In the genomic region with DNA sequence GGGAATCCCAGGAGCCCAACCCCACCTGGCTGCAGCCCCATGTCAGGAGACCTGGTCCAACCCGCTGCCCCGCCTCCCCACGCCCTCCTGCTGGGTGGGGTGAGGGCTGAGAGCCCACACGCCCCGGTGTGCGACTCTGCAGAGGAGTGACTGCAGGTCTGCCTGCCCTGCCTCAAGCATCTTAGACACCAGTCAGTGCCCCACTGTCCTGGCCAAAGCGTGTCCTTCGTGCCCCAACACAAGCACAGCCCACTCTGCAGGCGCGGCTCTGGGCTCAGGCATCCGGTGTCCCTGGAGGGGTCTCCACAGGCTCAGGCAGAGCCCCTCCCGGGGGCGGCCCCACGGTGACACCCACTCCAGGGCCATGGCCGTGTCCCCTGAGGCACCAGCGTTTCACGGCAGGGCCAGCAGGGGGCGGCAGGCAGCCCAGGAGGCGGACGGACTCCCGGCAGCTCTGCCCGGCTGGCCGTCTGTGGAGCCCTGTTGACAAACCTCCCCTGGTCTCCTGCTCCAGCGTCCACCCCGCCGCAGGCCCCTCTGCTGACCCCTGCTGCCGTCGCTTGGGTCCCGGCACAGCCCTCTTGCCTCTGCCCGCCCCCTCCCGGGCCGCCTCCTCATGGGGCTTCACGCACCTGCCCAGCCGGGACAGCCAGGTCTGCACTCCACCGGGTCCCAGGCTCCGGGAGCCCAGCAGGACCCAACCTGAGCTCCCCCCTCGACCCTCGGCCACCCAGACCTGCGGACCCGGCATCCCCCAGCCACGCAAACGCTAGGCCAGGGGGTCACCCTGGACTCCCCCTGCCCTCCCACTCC, we compare ENCODE assay signal across 1 cellular context.
TF ChIP-seq lines count a peak whose summit lies in the region.

No MANE protein-coding gene starts in this region.

TF ChIP-seq in HepG2, 621 proteins besides CTCF, POLR2A, EP300 and RAD21 (continues in another document):
- TF ChIP-seq ZNF777 (CRISPR knock-in tag; IDR thresholded peaks at IDR 0.05) (peak; percentile 91), GATAD1 (CRISPR knock-in tag; IDR thresholded peaks at IDR 0.05) (peak; percentile 51; the same call in 1 of the 2 replicates), SRSF1 (optimal IDR thresholded peaks at IDR 0.05; ENCODE audit: low read depth, low read length) (peak; percentile 50), ZNF775 (CRISPR knock-in tag; IDR thresholded peaks at IDR 0.05; ENCODE audit: borderline replicate concordance) (no peak), ZHX1 (CRISPR knock-in tag; IDR thresholded peaks at IDR 0.05; ENCODE audit: low read depth) (no peak), ZNF337 (CRISPR knock-in tag; IDR thresholded peaks at IDR 0.05; ENCODE audit: borderline replicate concordance, low read depth) (no peak), NFE2L1 (CRISPR knock-in tag; IDR thresholded peaks at IDR 0.05; ENCODE audit: borderline replicate concordance) (no peak), RBFOX2 (IDR thresholded peaks at IDR 0.05; ENCODE audit: low read depth, low read length) (0 out of 2 replicates have a peak, but pooled peaks have one; percentile 24), ZNF781 (CRISPR knock-in tag; IDR thresholded peaks at IDR 0.05; ENCODE audit: borderline replicate concordance, not compliant biosample characterization) (peak; percentile 25), HBP1 (CRISPR knock-in tag; IDR thresholded peaks at IDR 0.05; ENCODE audit: low read depth) (0 out of 2 replicates have a peak, but pooled peaks have one; percentile 20), ZBED4 (CRISPR knock-in tag; IDR thresholded peaks at IDR 0.05; ENCODE audit: borderline replicate concordance) (no peak), ZNF841 (CRISPR knock-in tag; IDR thresholded peaks at IDR 0.05; ENCODE audit: borderline replicate concordance) (no peak), ATF3 (CRISPR knock-in tag; IDR thresholded peaks at IDR 0.05) (no peak), ZMYM3 (CRISPR knock-in tag; IDR thresholded peaks at IDR 0.05) (peak; percentile 70; the same call in 1 of the 2 replicates), ELF1 (CRISPR knock-in tag; IDR thresholded peaks at IDR 0.05) (no peak), MLX (CRISPR knock-in tag; IDR thresholded peaks at IDR 0.05) (no peak), ZNF468 (CRISPR knock-in tag; IDR thresholded peaks at IDR 0.05) (no peak), ZFP37 (CRISPR knock-in tag; IDR thresholded peaks at IDR 0.05; ENCODE audit: borderline replicate concordance) (no peak), XRCC5 (optimal IDR thresholded peaks at IDR 0.05; ENCODE audit: low read length) (peak; percentile 67), LCORL (IDR thresholded peaks at IDR 0.05) (no peak), LCORL (CRISPR knock-in tag; IDR thresholded peaks at IDR 0.05) (peak; percentile 40; the same call in 1 of the 2 replicates), IRF2 (CRISPR knock-in tag; IDR thresholded peaks at IDR 0.05) (0 out of 2 replicates have a peak, but pooled peaks have one; percentile 40), ZNF274 (CRISPR knock-in tag; IDR thresholded peaks at IDR 0.05) (no peak), YY1 (IDR thresholded peaks at IDR 0.05; ENCODE audit: insufficient read depth, insufficient replicate concordance, low read depth, low read length) (peak; percentile 68)
- TF ChIP-seq, protein P1, sequence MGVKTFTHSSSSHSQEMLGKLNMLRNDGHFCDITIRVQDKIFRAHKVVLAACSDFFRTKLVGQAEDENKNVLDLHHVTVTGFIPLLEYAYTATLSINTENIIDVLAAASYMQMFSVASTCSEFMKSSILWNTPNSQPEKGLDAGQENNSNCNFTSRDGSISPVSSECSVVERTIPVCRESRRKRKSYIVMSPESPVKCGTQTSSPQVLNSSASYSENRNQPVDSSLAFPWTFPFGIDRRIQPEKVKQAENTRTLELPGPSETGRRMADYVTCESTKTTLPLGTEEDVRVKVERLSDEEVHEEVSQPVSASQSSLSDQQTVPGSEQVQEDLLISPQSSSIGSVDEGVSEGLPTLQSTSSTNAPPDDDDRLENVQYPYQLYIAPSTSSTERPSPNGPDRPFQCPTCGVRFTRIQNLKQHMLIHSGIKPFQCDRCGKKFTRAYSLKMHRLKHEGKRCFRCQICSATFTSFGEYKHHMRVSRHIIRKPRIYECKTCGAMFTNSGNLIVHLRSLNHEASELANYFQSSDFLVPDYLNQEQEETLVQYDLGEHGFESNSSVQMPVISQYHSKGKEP (CRISPR knock-in tag; IDR thresholded peaks at IDR 0.05), result no peak
- TF ChIP-seq, protein P2, sequence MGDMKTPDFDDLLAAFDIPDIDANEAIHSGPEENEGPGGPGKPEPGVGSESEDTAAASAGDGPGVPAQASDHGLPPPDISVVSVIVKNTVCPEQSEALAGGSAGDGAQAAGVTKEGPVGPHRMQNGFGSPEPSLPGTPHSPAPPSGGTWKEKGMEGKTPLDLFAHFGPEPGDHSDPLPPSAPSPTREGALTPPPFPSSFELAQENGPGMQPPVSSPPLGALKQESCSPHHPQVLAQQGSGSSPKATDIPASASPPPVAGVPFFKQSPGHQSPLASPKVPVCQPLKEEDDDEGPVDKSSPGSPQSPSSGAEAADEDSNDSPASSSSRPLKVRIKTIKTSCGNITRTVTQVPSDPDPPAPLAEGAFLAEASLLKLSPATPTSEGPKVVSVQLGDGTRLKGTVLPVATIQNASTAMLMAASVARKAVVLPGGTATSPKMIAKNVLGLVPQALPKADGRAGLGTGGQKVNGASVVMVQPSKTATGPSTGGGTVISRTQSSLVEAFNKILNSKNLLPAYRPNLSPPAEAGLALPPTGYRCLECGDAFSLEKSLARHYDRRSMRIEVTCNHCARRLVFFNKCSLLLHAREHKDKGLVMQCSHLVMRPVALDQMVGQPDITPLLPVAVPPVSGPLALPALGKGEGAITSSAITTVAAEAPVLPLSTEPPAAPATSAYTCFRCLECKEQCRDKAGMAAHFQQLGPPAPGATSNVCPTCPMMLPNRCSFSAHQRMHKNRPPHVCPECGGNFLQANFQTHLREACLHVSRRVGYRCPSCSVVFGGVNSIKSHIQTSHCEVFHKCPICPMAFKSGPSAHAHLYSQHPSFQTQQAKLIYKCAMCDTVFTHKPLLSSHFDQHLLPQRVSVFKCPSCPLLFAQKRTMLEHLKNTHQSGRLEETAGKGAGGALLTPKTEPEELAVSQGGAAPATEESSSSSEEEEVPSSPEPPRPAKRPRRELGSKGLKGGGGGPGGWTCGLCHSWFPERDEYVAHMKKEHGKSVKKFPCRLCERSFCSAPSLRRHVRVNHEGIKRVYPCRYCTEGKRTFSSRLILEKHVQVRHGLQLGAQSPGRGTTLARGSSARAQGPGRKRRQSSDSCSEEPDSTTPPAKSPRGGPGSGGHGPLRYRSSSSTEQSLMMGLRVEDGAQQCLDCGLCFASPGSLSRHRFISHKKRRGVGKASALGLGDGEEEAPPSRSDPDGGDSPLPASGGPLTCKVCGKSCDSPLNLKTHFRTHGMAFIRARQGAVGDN (CRISPR knock-in tag; IDR thresholded peaks at IDR 0.05), result peak; percentile 69
- TF ChIP-seq, protein P3, sequence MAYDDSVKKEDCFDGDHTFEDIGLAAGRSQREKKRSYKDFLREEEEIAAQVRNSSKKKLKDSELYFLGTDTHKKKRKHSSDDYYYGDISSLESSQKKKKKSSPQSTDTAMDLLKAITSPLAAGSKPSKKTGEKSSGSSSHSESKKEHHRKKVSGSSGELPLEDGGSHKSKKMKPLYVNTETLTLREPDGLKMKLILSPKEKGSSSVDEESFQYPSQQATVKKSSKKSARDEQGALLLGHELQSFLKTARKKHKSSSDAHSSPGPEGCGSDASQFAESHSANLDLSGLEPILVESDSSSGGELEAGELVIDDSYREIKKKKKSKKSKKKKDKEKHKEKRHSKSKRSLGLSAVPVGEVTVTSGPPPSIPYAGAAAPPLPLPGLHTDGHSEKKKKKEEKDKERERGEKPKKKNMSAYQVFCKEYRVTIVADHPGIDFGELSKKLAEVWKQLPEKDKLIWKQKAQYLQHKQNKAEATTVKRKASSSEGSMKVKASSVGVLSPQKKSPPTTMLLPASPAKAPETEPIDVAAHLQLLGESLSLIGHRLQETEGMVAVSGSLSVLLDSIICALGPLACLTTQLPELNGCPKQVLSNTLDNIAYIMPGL (CRISPR knock-in tag; IDR thresholded peaks at IDR 0.05; ENCODE audit: borderline replicate concordance in 1 of 2, low read depth in 1 of 2), result peak; percentile 67 to 77; a peak in 3 of 4 replicates
- TF ChIP-seq, protein P4, sequence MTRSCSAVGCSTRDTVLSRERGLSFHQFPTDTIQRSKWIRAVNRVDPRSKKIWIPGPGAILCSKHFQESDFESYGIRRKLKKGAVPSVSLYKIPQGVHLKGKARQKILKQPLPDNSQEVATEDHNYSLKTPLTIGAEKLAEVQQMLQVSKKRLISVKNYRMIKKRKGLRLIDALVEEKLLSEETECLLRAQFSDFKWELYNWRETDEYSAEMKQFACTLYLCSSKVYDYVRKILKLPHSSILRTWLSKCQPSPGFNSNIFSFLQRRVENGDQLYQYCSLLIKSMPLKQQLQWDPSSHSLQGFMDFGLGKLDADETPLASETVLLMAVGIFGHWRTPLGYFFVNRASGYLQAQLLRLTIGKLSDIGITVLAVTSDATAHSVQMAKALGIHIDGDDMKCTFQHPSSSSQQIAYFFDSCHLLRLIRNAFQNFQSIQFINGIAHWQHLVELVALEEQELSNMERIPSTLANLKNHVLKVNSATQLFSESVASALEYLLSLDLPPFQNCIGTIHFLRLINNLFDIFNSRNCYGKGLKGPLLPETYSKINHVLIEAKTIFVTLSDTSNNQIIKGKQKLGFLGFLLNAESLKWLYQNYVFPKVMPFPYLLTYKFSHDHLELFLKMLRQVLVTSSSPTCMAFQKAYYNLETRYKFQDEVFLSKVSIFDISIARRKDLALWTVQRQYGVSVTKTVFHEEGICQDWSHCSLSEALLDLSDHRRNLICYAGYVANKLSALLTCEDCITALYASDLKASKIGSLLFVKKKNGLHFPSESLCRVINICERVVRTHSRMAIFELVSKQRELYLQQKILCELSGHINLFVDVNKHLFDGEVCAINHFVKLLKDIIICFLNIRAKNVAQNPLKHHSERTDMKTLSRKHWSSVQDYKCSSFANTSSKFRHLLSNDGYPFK (CRISPR knock-in tag; IDR thresholded peaks at IDR 0.05; ENCODE audit: borderline replicate concordance), result peak; percentile 30; the same call in 1 of the 2 replicates
